9 cellular contexts compared by ENCODE assay signal in genomic region chr11:13207270-13207664, GRCh38.
A peak's percentile ranks its signal among the peaks of the same experiment; 100 is the strongest.
DNase-seq lines count a peak whose midpoint lies in the region; ATAC-seq and TF ChIP-seq lines count a peak whose summit lies in the region.
"Had no signal": no experiment of that assay in that cellular context is flagged by ENCODE, and none has a peak within 500 bp of the region (broad histone marks: within the 10 kb centered on the region; RNA-seq: fewer than 3 reads in every experiment).

No MANE protein-coding gene starts in this region.

- peak overlapping the region; percentile 57 to 76 (median 61) for H3K4me3 ChIP-seq in subcutaneous abdominal adipose tissue (ENCODE audit: low read depth in 1 of 5, low read length in 5 of 5)

- in situ Hi-C loops in GM13976 (cut with MboI; ENCODE audit: low sequenced_read_pairs, unreplicated experiment): no loop called here

- H3K27ac ChIP-seq in subcutaneous abdominal adipose tissue (ENCODE audit: low read depth, low read length): peak overlapping the region; percentile 59

- no peaks in the 10 kb centered on the region for H3K27me3 Mint-ChIP-seq in activated T-cell treated with anti-CD3 and anti-CD28 coated beads, Interleukin-2, amount 50 U/mL, for 24 hours
- no peaks in the 10 kb centered on the region for H3K27me3 Mint-ChIP-seq in activated naive CD8-positive, alpha-beta T cell treated with anti-CD3 and anti-CD28 coated beads for 36 hours
- H3K27me3 Mint-ChIP-seq in immature natural killer cell (ENCODE audit: low read depth in 3 of 3): peaks cover 0 to 3% (median 2%) of the 10 kb centered on the region in 3 donors

- peaks cover 0 to 21% (median 14%) of the 10 kb centered on the region in 5 donors for H3K4me1 ChIP-seq in subcutaneous abdominal adipose tissue (ENCODE audit: control insufficient read depth in 5 of 5, insufficient read depth in 5 of 5, low read length in 5 of 5)

- H3K27me3 ChIP-seq in subcutaneous abdominal adipose tissue (ENCODE audit: control insufficient read depth in 5 of 5, insufficient read depth in 4 of 5, low read length in 5 of 5): no peaks in the 10 kb centered on the region

- H3K9me3 ChIP-seq in subcutaneous abdominal adipose tissue (ENCODE audit: control insufficient read depth in 5 of 5, low read length in 5 of 5): no peaks in the 10 kb centered on the region

- ATAC-seq in GM21423 (IDR thresholded peaks at IDR 0.05; ENCODE audit: unreplicated experiment): no peak

- H3K36me3 Mint-ChIP-seq in activated T-cell treated with anti-CD3 and anti-CD28 coated beads, Interleukin-2, amount 50 U/mL, for 24 hours (ENCODE audit: low read depth): no peaks in the 10 kb centered on the region
- no peaks in the 10 kb centered on the region for H3K36me3 Mint-ChIP-seq in activated naive CD8-positive, alpha-beta T cell treated with anti-CD3 and anti-CD28 coated beads for 36 hours
- no peaks in the 10 kb centered on the region for H3K36me3 Mint-ChIP-seq in immature natural killer cell

- H3K9ac ChIP-seq in subcutaneous abdominal adipose tissue (ENCODE audit: low read length in 5 of 5): peak overlapping the region in 1 of 5 donors; percentile 43

- peak overlapping the region; percentile 60 for H3K27ac Mint-ChIP-seq in activated T-cell treated with anti-CD3 and anti-CD28 coated beads, Interleukin-2, amount 50 U/mL, for 24 hours
- H3K27ac Mint-ChIP-seq in activated naive CD8-positive, alpha-beta T cell treated with anti-CD3 and anti-CD28 coated beads for 36 hours: peak overlapping the region; percentile 49
- H3K27ac Mint-ChIP-seq in immature natural killer cell: peak overlapping the region in 2 of 6 donors; percentile 30 to 46

- no peak for TF ChIP-seq CTCF in GM13976 (IDR thresholded peaks at IDR 0.05; ENCODE audit: borderline replicate concordance, control extremely low read depth, extremely low read depth, insufficient read depth, missing control alignments)

- peak overlapping the region; percentile 53 for H3K4me3 Mint-ChIP-seq in activated T-cell treated with anti-CD3 and anti-CD28 coated beads, Interleukin-2, amount 50 U/mL, for 24 hours
- H3K4me3 Mint-ChIP-seq in activated naive CD8-positive, alpha-beta T cell treated with anti-CD3 and anti-CD28 coated beads for 36 hours: peak overlapping the region; percentile 75
- H3K4me3 Mint-ChIP-seq in immature natural killer cell: peak overlapping the region; percentile 68 to 86 (median 78)

- DNase-seq in activated T-cell treated with anti-CD3 and anti-CD28 coated beads, Interleukin-2, amount 50 U/mL, for 24 hours: no peak
- no peak for DNase-seq in activated T-cell treated with anti-CD3 and anti-CD28 coated beads, Interleukin-2, amount 50 U/mL, for 1 hour
- no peak for DNase-seq in activated naive CD8-positive, alpha-beta T cell treated with anti-CD3 and anti-CD28 coated beads for 36 hours
- DNase-seq in immature natural killer cell (no peak), GM13976 (ENCODE audit: low spot score) (no peak), islet precursor cell (no peak)
- DNase-seq: NCI-H510A had no signal

- H3K9me3 Mint-ChIP-seq in activated T-cell treated with anti-CD3 and anti-CD28 coated beads, Interleukin-2, amount 50 U/mL, for 24 hours: no peaks in the 10 kb centered on the region
- H3K9me3 Mint-ChIP-seq in activated naive CD8-positive, alpha-beta T cell treated with anti-CD3 and anti-CD28 coated beads for 36 hours: no peaks in the 10 kb centered on the region
- no peaks in the 10 kb centered on the region for H3K9me3 Mint-ChIP-seq in immature natural killer cell

- peaks cover 44% of the 10 kb centered on the region for H3K4me1 Mint-ChIP-seq in activated T-cell treated with anti-CD3 and anti-CD28 coated beads, Interleukin-2, amount 50 U/mL, for 24 hours (ENCODE audit: low read depth)
- H3K4me1 Mint-ChIP-seq in activated naive CD8-positive, alpha-beta T cell treated with anti-CD3 and anti-CD28 coated beads for 36 hours: peaks cover 36% of the 10 kb centered on the region
- peaks cover 14 to 15% of the 10 kb centered on the region in 2 donors for H3K4me1 Mint-ChIP-seq in immature natural killer cell

- no peaks in the 10 kb centered on the region for H3K36me3 ChIP-seq in subcutaneous abdominal adipose tissue (ENCODE audit: control insufficient read depth in 5 of 5, insufficient read depth in 5 of 5, low read length in 5 of 5)
